Comparison of ENCODE assay signal across 21 cellular contexts in the genomic region with DNA sequence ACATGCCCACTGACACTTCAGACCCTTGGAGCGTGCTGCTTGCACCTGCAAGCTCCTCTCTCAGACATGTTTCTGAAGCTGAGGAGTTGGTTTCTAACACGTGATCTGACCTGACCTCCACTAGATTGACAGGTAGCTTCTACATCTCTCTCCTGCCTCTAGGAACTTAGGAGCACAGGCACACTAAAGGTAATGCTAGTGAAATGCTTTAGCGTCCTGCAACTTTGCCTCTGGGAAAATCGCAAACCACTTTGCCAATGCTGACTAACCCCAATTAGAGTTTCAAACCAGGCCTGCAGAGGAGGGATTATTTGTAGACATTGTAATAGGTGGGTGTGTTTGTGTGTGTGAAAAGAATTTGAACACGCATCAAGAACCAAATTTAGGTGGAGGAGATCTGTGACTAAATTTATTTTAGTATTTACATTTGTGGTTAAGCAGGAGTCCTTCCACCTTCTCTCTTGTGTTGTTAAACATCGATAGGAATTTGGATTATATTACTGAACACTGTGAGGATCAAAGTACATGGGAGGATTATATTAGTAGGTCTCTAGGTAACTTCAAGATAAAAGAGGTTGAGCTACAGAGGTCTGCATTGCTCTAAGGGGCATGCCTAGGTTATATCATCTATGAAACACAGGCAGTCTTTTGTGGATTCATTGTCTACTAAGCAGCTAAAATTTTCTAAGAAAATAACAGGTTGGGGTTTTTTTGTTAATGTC. TPM values are rescaled to one million over a fixed set of nuclear protein-coding genes. Genes with fewer than 3 reads are reported as not detected.
DNase-seq lines count a peak whose midpoint lies in the region; ATAC-seq and TF ChIP-seq lines count a peak whose summit lies in the region.
"Had no signal": no experiment of that assay in that cellular context is flagged by ENCODE, and none has a peak within 500 bp of the region (broad histone marks: within the 10 kb centered on the region; RNA-seq: fewer than 3 reads in every experiment).

No MANE protein-coding gene starts in this region.

- CTCF ChIA-PET in IMR-90 (lab: Yijun Ruan, JAX), result no interaction called here

- ATAC-seq in GM21390 (IDR thresholded peaks at IDR 0.05; ENCODE audit: unreplicated experiment) (peak; percentile 40), IMR-90 (ENCODE audit: low read depth) (no peak), GM18511 (IDR thresholded peaks at IDR 0.05; ENCODE audit: unreplicated experiment) (no peak)
- ATAC-seq in stimulated activated naive CD8-positive, alpha-beta T cell treated with anti-CD3 and anti-CD28 coated beads, Interleukin-15, amount 100 ng/mL, for 72 hours, result no peak
- ATAC-seq: Panc1 had no signal

- H2BK15ac ChIP-seq in IMR-90 (ENCODE audit: low read depth, low read length), result no peak overlapping the region

- no peak overlapping the region for H2BK5ac ChIP-seq in IMR-90 (ENCODE audit: low read depth, low read length, poor library complexity, severe bottlenecking)

- no peaks in the 10 kb centered on the region for H3K4me1 ChIP-seq in IMR-90 (ENCODE audit: control insufficient read depth, insufficient read depth, low read length)

- TF ChIP-seq RAD21 in IMR-90 (IDR thresholded peaks at IDR 0.05; ENCODE audit: low read length), result no peak

- no peak overlapping the region for H3K27ac ChIP-seq in IMR-90 (ENCODE audit: insufficient read depth, low read length)
- H3K27ac ChIP-seq: SK-N-MC had no signal

- H4K20me1 ChIP-seq in IMR-90 (ENCODE audit: insufficient read depth, low read length), result no peaks in the 10 kb centered on the region

- no peak overlapping the region for H2AFZ ChIP-seq in IMR-90 (replicated peaks; ENCODE audit: low read length, poor library complexity)

- peak; percentile 39 for DNase-seq in ELF-1 (ENCODE audit: low read depth, low spot score)
- DNase-seq in IMR-90, result no peak
- DNase-seq in epithelial cell of esophagus (ENCODE audit: low read depth), result peak; percentile 42
- DNase-seq in amygdala (lab: John Stamatoyannopoulos, UW), result no peak
- DNase-seq in NCI-H1048 (lab: John Stamatoyannopoulos, UW), result no peak
- no peak for DNase-seq in stimulated activated naive CD8-positive, alpha-beta T cell treated with anti-CD3 and anti-CD28 coated beads, Interleukin-15, amount 100 ng/mL, for 72 hours
- DNase-seq: amniotic stem cell; CD4-positive, alpha-beta T cell; DMS53; effector CD8-positive, alpha-beta T cell; head of caudate nucleus; KG1; stimulated activated CD4-positive, alpha-beta T cell treated with anti-CD3 and anti-CD28 coated beads, Interleukin-2, amount 100 ng/mL, for 48 hours; T1000 had no signal

- no peak overlapping the region for H3K4ac ChIP-seq in IMR-90 (ENCODE audit: low read depth, low read length)

- H2BK20ac ChIP-seq in IMR-90 (ENCODE audit: low read depth, low read length), result no peak overlapping the region

- no TSS peak for BruUV-seq in IMR-90 (replicated peaks; lab: Mats Ljungman, UMichigan)

- H3K56ac ChIP-seq in IMR-90 (ENCODE audit: extremely low read depth, insufficient read depth, low read length), result no peak overlapping the region

- no peak overlapping the region for H3K27ac Mint-ChIP-seq in stimulated activated naive CD8-positive, alpha-beta T cell treated with anti-CD3 and anti-CD28 coated beads, Interleukin-15, amount 100 ng/mL, for 72 hours
- H3K27ac Mint-ChIP-seq: activated T-helper 2 cell treated with anti-CD3 and anti-CD28 coated beads, Interferon-gamma antibody, Interleukin-2, Interleukin-4, amounts not matched to agents 10 μg/mL and 5 μg/mL and 100 μg/mL, durations not matched to agents 14 hours and 24 hours and 36 hours; CD4-positive, alpha-beta T cell had no signal

- peak overlapping the region; percentile 23; the same call in 1 of the 2 replicates for H3K14ac ChIP-seq in IMR-90 (replicated peaks; ENCODE audit: low read depth, low read length)

- no peak overlapping the region for H3K23ac ChIP-seq in IMR-90 (ENCODE audit: low read depth, low read length)

- in situ Hi-C loops in IMR-90 (cut with MboI; ENCODE audit: low sequenced_read_pairs), result no loop called here

- no peak overlapping the region for H3K18ac ChIP-seq in IMR-90 (ENCODE audit: low read depth, low read length)

- no peaks in the 10 kb centered on the region for H3K27me3 Mint-ChIP-seq in stimulated activated naive CD8-positive, alpha-beta T cell treated with anti-CD3 and anti-CD28 coated beads, Interleukin-15, amount 100 ng/mL, for 72 hours
- H3K27me3 Mint-ChIP-seq: CD4-positive, alpha-beta T cell; central memory CD8-positive, alpha-beta T cell had no signal

- no peaks in the 10 kb centered on the region for H3K9me3 Mint-ChIP-seq in stimulated activated naive CD8-positive, alpha-beta T cell treated with anti-CD3 and anti-CD28 coated beads, Interleukin-15, amount 100 ng/mL, for 72 hours
- H3K9me3 Mint-ChIP-seq: activated T-helper 2 cell treated with anti-CD3 and anti-CD28 coated beads, Interferon-gamma antibody, Interleukin-2, Interleukin-4, amounts not matched to agents 10 μg/mL and 5 μg/mL and 100 μg/mL, durations not matched to agents 14 hours and 24 hours and 36 hours; CD4-positive, alpha-beta T cell; central memory CD8-positive, alpha-beta T cell had no signal

- no peaks in the 10 kb centered on the region for H3K9me3 ChIP-seq in IMR-90 (ENCODE audit: control insufficient read depth, insufficient read depth, low read length)

- H2AK5ac ChIP-seq in IMR-90 (ENCODE audit: low read depth, low read length), result no peak overlapping the region

- POLR2A ChIA-PET in IMR-90 (lab: Charles Lee; ENCODE audit: unreplicated experiment), result no interaction called here

- no peak overlapping the region for H2BK120ac ChIP-seq in IMR-90 (ENCODE audit: low read depth, low read length)

- no peak for TF ChIP-seq CTCF in IMR-90 (conservative IDR thresholded peaks at IDR 0.05; ENCODE audit: low read depth, low read length)
- no peak for TF ChIP-seq CTCF in epithelial cell of esophagus (IDR thresholded peaks at IDR 0.05; ENCODE audit: insufficient read depth, low read depth, low read length, missing control alignments)

- 0 out of 2 replicates have a peak, but pooled peaks cover 4% of the 10 kb centered on the region for H3K9me1 ChIP-seq in IMR-90 (ENCODE audit: insufficient read depth, low read length)

- H4K8ac ChIP-seq in IMR-90 (ENCODE audit: low read depth in 2 of 2, low read length in 2 of 2), result no peak overlapping the region

- H3K79me1 ChIP-seq in IMR-90 (ENCODE audit: low read depth in 1 of 2, low read length in 2 of 2), result peaks cover 0 to 3% of the 10 kb centered on the region in 2 experiments; a peak in 1 of 4 replicates

- H3K4me2 ChIP-seq in IMR-90 (ENCODE audit: low read depth, low read length), result no peak overlapping the region

- H3K27me3 ChIP-seq in IMR-90 (ENCODE audit: control insufficient read depth, insufficient read depth, low read length), result peaks cover 4% of the 10 kb centered on the region

- dilution Hi-C loops in IMR-90 (cut with HindIII; ENCODE audit: low sequenced_read_pairs, unreplicated experiment), result no loop called here

- peaks cover 87% of the 10 kb centered on the region for H3K4me1 Mint-ChIP-seq in stimulated activated naive CD8-positive, alpha-beta T cell treated with anti-CD3 and anti-CD28 coated beads, Interleukin-15, amount 100 ng/mL, for 72 hours

- intact Hi-C loops in IMR-90 (cut with micrococcal nuclease), result no loop called here

- no peak overlapping the region for H3K9ac ChIP-seq in IMR-90 (ENCODE audit: low read depth, low read length)

- H3K36me3 ChIP-seq in IMR-90 (ENCODE audit: control insufficient read depth, insufficient read depth, low read length), result no peaks in the 10 kb centered on the region

- 80% methylated on average over 1 of the region's 6 CpGs; no CpG with 5 or more reads in 1 of the 2 experiments for WGBS in IMR-90 (ENCODE audit: extremely low coverage in 2 of 2, insufficient read length in 1 of 2), 2 experiments

- no peak overlapping the region for H3K4me3 Mint-ChIP-seq in stimulated activated naive CD8-positive, alpha-beta T cell treated with anti-CD3 and anti-CD28 coated beads, Interleukin-15, amount 100 ng/mL, for 72 hours
- H3K4me3 Mint-ChIP-seq: CD4-positive, alpha-beta T cell; central memory CD8-positive, alpha-beta T cell had no signal

- H3K4me3 ChIP-seq in IMR-90 (ENCODE audit: insufficient read depth, low read depth, low read length), result no peak overlapping the region
- no peak overlapping the region for H3K4me3 ChIP-seq in epithelial cell of esophagus (ENCODE audit: low read length)
- H3K4me3 ChIP-seq: lung, SK-N-MC had no signal

- no peak for TF ChIP-seq POLR2A in IMR-90 (IDR thresholded peaks at IDR 0.05; ENCODE audit: low read depth, low read length)

- H4K5ac ChIP-seq in IMR-90 (ENCODE audit: low read depth, low read length), result no peak overlapping the region

- H2AK9ac ChIP-seq in IMR-90 (replicated peaks; ENCODE audit: low read depth, low read length, poor library complexity), result peak overlapping the region; percentile 15

- no peak overlapping the region for H4K91ac ChIP-seq in IMR-90 (ENCODE audit: insufficient read depth, low read depth, low read length)

TF ChIP-seq in IMR-90, 13 proteins besides CTCF, POLR2A, EP300 and RAD21 (continues in another document):
- TF ChIP-seq CEBPB (IDR thresholded peaks at IDR 0.05; ENCODE audit: low read depth, low read length) (no peak), NFE2L2 (IDR thresholded peaks at IDR 0.05; ENCODE audit: low read depth, low read length) (no peak), CHD1 (IDR thresholded peaks at IDR 0.05; ENCODE audit: low read depth, low read length) (no peak), FOS (IDR thresholded peaks at IDR 0.05; ENCODE audit: low read depth, low read length) (no peak), BHLHE40 (IDR thresholded peaks at IDR 0.05; ENCODE audit: low read depth, low read length) (no peak), MXI1 (IDR thresholded peaks at IDR 0.05; ENCODE audit: borderline replicate concordance, low read depth, low read length) (no peak), MAFK (IDR thresholded peaks at IDR 0.05; ENCODE audit: low read depth, low read length) (no peak), RFX5 (IDR thresholded peaks at IDR 0.05; ENCODE audit: low read depth, low read length) (no peak), RCOR1 (IDR thresholded peaks at IDR 0.05; ENCODE audit: insufficient replicate concordance, low read length) (no peak), SMC3 (IDR thresholded peaks at IDR 0.05; ENCODE audit: low read depth, low read length) (no peak), MAZ (IDR thresholded peaks at IDR 0.05; ENCODE audit: borderline replicate concordance, low read depth, low read length) (no peak)
- TF ChIP-seq, protein P1, sequence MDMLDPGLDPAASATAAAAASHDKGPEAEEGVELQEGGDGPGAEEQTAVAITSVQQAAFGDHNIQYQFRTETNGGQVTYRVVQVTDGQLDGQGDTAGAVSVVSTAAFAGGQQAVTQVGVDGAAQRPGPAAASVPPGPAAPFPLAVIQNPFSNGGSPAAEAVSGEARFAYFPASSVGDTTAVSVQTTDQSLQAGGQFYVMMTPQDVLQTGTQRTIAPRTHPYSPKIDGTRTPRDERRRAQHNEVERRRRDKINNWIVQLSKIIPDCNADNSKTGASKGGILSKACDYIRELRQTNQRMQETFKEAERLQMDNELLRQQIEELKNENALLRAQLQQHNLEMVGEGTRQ (IDR thresholded peaks at IDR 0.05; ENCODE audit: low read depth, low read length), result no peak

RNA-seq across cellular contexts. Expression of a gene that starts 7.4 kb away (rescaled TPM):
- total RNA-seq in IMR-90 (2012; rRNA removed), result 2.2 and 2.5 TPM in 2 replicates
- 0.55 and 0.57 TPM in 2 replicates for polyA plus RNA-seq in IMR-90 (2012; rRNA removed)
- polyA plus RNA-seq in IMR-90 (2012; cell fraction: cytosol; rRNA removed), result 0.20 and 0.37 TPM in 2 replicates
- 0.74 and 1.9 TPM in 2 replicates for polyA plus RNA-seq in IMR-90 (2012; cell fraction: nucleus; rRNA removed; ENCODE audit: low replicate concordance)

Comparison
In these comparisons a context has a peak if more than half of its experiments do, and no peak if none do; other contexts are left out.
1. DNase-seq: peak in ELF-1 (single experiment) and epithelial cell of esophagus (single experiment); none in IMR-90 (single experiment), amygdala (0 of 56), NCI-H1048 (single experiment) and stimulated activated naive CD8-positive, alpha-beta T cell treated with anti-CD3 and anti-CD28 coated beads, Interleukin-15, amount 100 ng/mL, for 72 hours (0 of 2).